Comparison of ENCODE assay signal across 6 cellular contexts in genomic region chr11:120954381-120954780, GRCh38.
"Had no signal": no experiment of that assay in that cellular context is flagged by ENCODE, and none has a peak within 500 bp of the region (broad histone marks: within the 10 kb centered on the region; RNA-seq: fewer than 3 reads in every experiment).

No MANE protein-coding gene starts in this region.

- H3K9me3 Mint-ChIP-seq: GM23338, HFFc6 had no signal

- H2AFZ ChIP-seq: GM23338 had no signal

- H3K27ac Mint-ChIP-seq: GM23338, HFFc6 had no signal

- H3K9me3 ChIP-seq: HAP-1 had no signal

- H3K27ac ChIP-seq: HL-60 had no signal

- H3K4me2 ChIP-seq: GM23338 had no signal

- DNase-seq: H7, HFFc6 had no signal

- H3K36me3 ChIP-seq: HAP-1 had no signal

- ATAC-seq: GM23338, HCT116 had no signal

- H3K4me3 Mint-ChIP-seq: GM23338, HFFc6 had no signal

- H3K4me3 ChIP-seq: GM23338, HAP-1 had no signal
